ENCODE assay signal across 14 cellular contexts in genomic region chr13:27261376-27261775, GRCh38. TPM values are rescaled to one million over a fixed set of nuclear protein-coding genes. Genes with fewer than 3 reads are reported as not detected.
DNase-seq lines count a peak whose midpoint lies in the region; ATAC-seq and TF ChIP-seq lines count a peak whose summit lies in the region.
"Had no signal": no experiment of that assay in that cellular context is flagged by ENCODE, and none has a peak within 500 bp of the region (broad histone marks: within the 10 kb centered on the region; RNA-seq: fewer than 3 reads in every experiment).

No MANE protein-coding gene starts in this region.

- H3K27me3 ChIP-seq in left lung = no peaks in the 10 kb centered on the region
- H3K27me3 ChIP-seq: foreskin keratinocyte, testis had no signal

- no peaks in the 10 kb centered on the region for H3K27me3 Mint-ChIP-seq in activated CD4-positive, alpha-beta memory T cell treated with anti-CD3 and anti-CD28 coated beads for 36 hours

- peak; percentile 58 for ATAC-seq in left lung
- ATAC-seq in HG02840 (IDR thresholded peaks at IDR 0.05; ENCODE audit: low FRiP score, unreplicated experiment) = no peak
- ATAC-seq: foreskin keratinocyte had no signal

- H3K36me3 Mint-ChIP-seq in activated CD4-positive, alpha-beta memory T cell treated with anti-CD3 and anti-CD28 coated beads for 36 hours = peaks cover 48% of the 10 kb centered on the region

- TF ChIP-seq CTCF in 22Rv1 (IDR thresholded peaks at IDR 0.05) = no peak
- no peak for TF ChIP-seq CTCF in left lung (IDR thresholded peaks at IDR 0.05)

- peaks cover 0 to 32% of the 10 kb centered on the region in 2 donors for H3K36me3 ChIP-seq in left lung

- H3K4me3 Mint-ChIP-seq in activated CD4-positive, alpha-beta memory T cell treated with anti-CD3 and anti-CD28 coated beads for 36 hours = no peak overlapping the region

- CTCF ChIA-PET in activated CD4-positive, alpha-beta memory T cell treated with anti-CD3 and anti-CD28 coated beads for 36 hours (lab: Charles Lee) = interaction anchor here (1.9 kb wide), 1 partner anchor 9 kb away, joined by 5 read pairs; the partner anchor contains the start of gene RASL11A

- POLR2A ChIA-PET in activated CD4-positive, alpha-beta memory T cell treated with anti-CD3 and anti-CD28 coated beads for 36 hours (lab: Charles Lee) = no interaction called here

- peak; percentile 74 for DNase-seq in EL
- DNase-seq in activated CD4-positive, alpha-beta memory T cell treated with anti-CD3 and anti-CD28 coated beads for 36 hours = no peak
- no peak for DNase-seq in left lung
- DNase-seq in NCI-H187 (lab: John Stamatoyannopoulos, UW) = no peak
- DNase-seq in GF-D8 (lab: John Stamatoyannopoulos, UW) = no peak
- DNase-seq in GM19238 (ENCODE audit: insufficient read length, low spot score) = no peak
- DNase-seq: effector CD4-positive, alpha-beta T cell; NCI-H1417 treated with DMSO at 0.1 percent for 48 hours; NCI-H510A; T-helper 1 cell; testis had no signal

- peaks cover 55% of the 10 kb centered on the region for H3K4me1 Mint-ChIP-seq in activated CD4-positive, alpha-beta memory T cell treated with anti-CD3 and anti-CD28 coated beads for 36 hours (ENCODE audit: low read depth)

- H3K9me3 Mint-ChIP-seq in activated CD4-positive, alpha-beta memory T cell treated with anti-CD3 and anti-CD28 coated beads for 36 hours = no peaks in the 10 kb centered on the region

- intact Hi-C loops in activated CD4-positive, alpha-beta memory T cell treated with anti-CD3 and anti-CD28 coated beads for 36 hours (cut with micrococcal nuclease) = no loop called here
- intact Hi-C loops in left lung (cut with DNase I) = no loop called here

- H3K4me1 ChIP-seq in left lung = peaks cover 0 to 40% of the 10 kb centered on the region in 2 donors
- H3K4me1 ChIP-seq: foreskin keratinocyte, testis had no signal

- H3K4me3 ChIP-seq in left lung = no peak overlapping the region
- H3K4me3 ChIP-seq: testis had no signal

- peak overlapping the region; percentile 30 for H3K27ac Mint-ChIP-seq in activated CD4-positive, alpha-beta memory T cell treated with anti-CD3 and anti-CD28 coated beads for 36 hours

- H3K27ac ChIP-seq in 22Rv1 (0 out of 2 replicates have a peak overlapping the region, but pooled peaks have one; percentile 25), left lung (peak overlapping the region in 1 of 2 donors; percentile 1)
- H3K27ac ChIP-seq: foreskin keratinocyte, testis had no signal

- no peaks in the 10 kb centered on the region for H3K9me3 ChIP-seq in left lung
- H3K9me3 ChIP-seq: testis had no signal

RNA-seq across cellular contexts. Expression of gene RASL11A, which starts 9.3 kb away (rescaled TPM):
- total RNA-seq in activated CD4-positive, alpha-beta memory T cell treated with anti-CD3 and anti-CD28 coated beads for 36 hours = 1 to 10 TPM; 4.8 to 6.8 TPM
- 10 to 100 TPM; 12.2 to 12.6 TPM for total RNA-seq in left lung

RNA-seq across cellular contexts. Expression of gene RPL21, which starts 10.0 kb away (rescaled TPM):
- total RNA-seq in activated CD4-positive, alpha-beta memory T cell treated with anti-CD3 and anti-CD28 coated beads for 36 hours = 1,000 to 10,000 TPM; 1,539 to 1,545 TPM
- 100 to 1,000 TPM; 737 to 814 TPM for total RNA-seq in left lung
